22 cellular contexts compared by ENCODE assay signal in genomic region chr11:120011836-120012235, GRCh38.
"Had no signal": no experiment of that assay in that cellular context is flagged by ENCODE, and none has a peak within 500 bp of the region (broad histone marks: within the 10 kb centered on the region; RNA-seq: fewer than 3 reads in every experiment).

No MANE protein-coding gene starts in this region.

- H3K4me3 ChIP-seq: body of pancreas, colonic mucosa, lower lobe of right lung, transverse colon, vagina had no signal

- H3K27me3 ChIP-seq: body of pancreas, colonic mucosa, vagina had no signal

- H3K27ac ChIP-seq: body of pancreas, colonic mucosa, lower lobe of right lung, transverse colon, vagina had no signal

- H3K4me1 Mint-ChIP-seq: activated CD4-positive, alpha-beta memory T cell treated with anti-CD3 and anti-CD28 coated beads, Interleukin-2, amount 10 ng/mL, durations not matched to agents 7 days and 5 days; activated CD8-positive, alpha-beta memory T cell treated with anti-CD3 and anti-CD28 coated beads, Interleukin-2, amount 10 ng/mL, durations not matched to agents 7 days and 5 days; activated naive CD8-positive, alpha-beta T cell treated with anti-CD3 and anti-CD28 coated beads for 36 hours; activated T-helper 17 cell treated with anti-CD3 and anti-CD28 coated beads, Interleukin-2, amount 50 U/mL, for 72 hours; neural crest cell had no signal

- DNase-seq: activated CD4-positive, alpha-beta memory T cell treated with anti-CD3 and anti-CD28 coated beads, Interleukin-2, amount 10 ng/mL, durations not matched to agents 7 days and 5 days; activated CD4-positive, alpha-beta T cell treated with anti-CD3 and anti-CD28 coated beads for 48 hours; activated CD4-positive, CD25-positive, alpha-beta regulatory T cell; activated CD8-positive, alpha-beta memory T cell treated with anti-CD3 and anti-CD28 coated beads, Interleukin-2, amount 10 ng/mL, durations not matched to agents 7 days and 5 days; activated naive CD4-positive, alpha-beta T cell; activated naive CD8-positive, alpha-beta T cell treated with anti-CD3 and anti-CD28 coated beads for 36 hours; amniotic stem cell; body of pancreas; central memory CD4-positive, alpha-beta T cell; colonic mucosa; erythroblast; left colon; lower lobe of right lung; stimulated activated CD4-positive, alpha-beta T cell treated with anti-CD3 and anti-CD28 coated beads, Interleukin-12 subunit alpha, Interleukin-12 subunit beta, amount 100 ng/mL, for 4 hours; stimulated activated CD4-positive, alpha-beta T cell treated with anti-CD3 and anti-CD28 coated beads, Interleukin-1b, Interleukin-23, amount 100 ng/mL, for 48 hours; stimulated activated naive CD4-positive, alpha-beta T cell treated with Interleukin-2 at 50 U/mL for 16 hours; T-helper 1 cell; T1000; transverse colon had no signal

- H3K4me3 Mint-ChIP-seq: activated CD4-positive, alpha-beta memory T cell treated with anti-CD3 and anti-CD28 coated beads, Interleukin-2, amount 10 ng/mL, durations not matched to agents 7 days and 5 days; activated CD8-positive, alpha-beta memory T cell treated with anti-CD3 and anti-CD28 coated beads, Interleukin-2, amount 10 ng/mL, durations not matched to agents 7 days and 5 days; activated naive CD8-positive, alpha-beta T cell treated with anti-CD3 and anti-CD28 coated beads for 36 hours; activated T-helper 17 cell treated with anti-CD3 and anti-CD28 coated beads, Interleukin-2, amount 50 U/mL, for 72 hours; neural crest cell had no signal

- H3K36me3 Mint-ChIP-seq: activated CD8-positive, alpha-beta memory T cell treated with anti-CD3 and anti-CD28 coated beads, Interleukin-2, amount 10 ng/mL, durations not matched to agents 7 days and 5 days; activated naive CD8-positive, alpha-beta T cell treated with anti-CD3 and anti-CD28 coated beads for 36 hours had no signal

- H3K9me3 ChIP-seq: body of pancreas, colonic mucosa, lower lobe of right lung, transverse colon, vagina had no signal

- H3K4me1 ChIP-seq: body of pancreas, colonic mucosa, lower lobe of right lung had no signal

- ATAC-seq: activated CD8-positive, alpha-beta memory T cell treated with anti-CD3 and anti-CD28 coated beads, Interleukin-2, amount 10 ng/mL, durations not matched to agents 7 days and 5 days; activated T-helper 17 cell treated with anti-CD3 and anti-CD28 coated beads, Interleukin-2, amount 50 U/mL, for 72 hours; body of pancreas; left colon; lower lobe of right lung had no signal

- H3K27ac Mint-ChIP-seq: activated CD4-positive, alpha-beta memory T cell treated with anti-CD3 and anti-CD28 coated beads, Interleukin-2, amount 10 ng/mL, durations not matched to agents 7 days and 5 days; activated CD8-positive, alpha-beta memory T cell treated with anti-CD3 and anti-CD28 coated beads, Interleukin-2, amount 10 ng/mL, durations not matched to agents 7 days and 5 days; activated naive CD8-positive, alpha-beta T cell treated with anti-CD3 and anti-CD28 coated beads for 36 hours; activated T-helper 17 cell treated with anti-CD3 and anti-CD28 coated beads, Interleukin-2, amount 50 U/mL, for 72 hours had no signal

- H3K9me3 Mint-ChIP-seq: activated CD4-positive, alpha-beta memory T cell treated with anti-CD3 and anti-CD28 coated beads, Interleukin-2, amount 10 ng/mL, durations not matched to agents 7 days and 5 days; activated naive CD8-positive, alpha-beta T cell treated with anti-CD3 and anti-CD28 coated beads for 36 hours; activated T-helper 17 cell treated with anti-CD3 and anti-CD28 coated beads, Interleukin-2, amount 50 U/mL, for 72 hours; neural crest cell had no signal

- H3K36me3 ChIP-seq: colonic mucosa, lower lobe of right lung, transverse colon, vagina had no signal
